Comparison of ENCODE assay signal across 1 cellular context in genomic region chr1:160078392-160079195, GRCh38.
TF ChIP-seq lines count a peak whose summit lies in the region.

No MANE protein-coding gene starts in this region.

TF ChIP-seq in SK-N-SH, 30 proteins besides CTCF, POLR2A, EP300 and RAD21:
- no peak for TF ChIP-seq REST (IDR thresholded peaks at IDR 0.05; ENCODE audit: low read depth, low read length)
- TF ChIP-seq SMC3 (IDR thresholded peaks at IDR 0.05; ENCODE audit: low read depth, low read length): peak; percentile 57
- TF ChIP-seq ELF1 (IDR thresholded peaks at IDR 0.05): no peak
- no peak for TF ChIP-seq RFX5 (IDR thresholded peaks at IDR 0.05; ENCODE audit: low read length)
